25 cellular contexts compared by ENCODE assay signal in the genomic region with DNA sequence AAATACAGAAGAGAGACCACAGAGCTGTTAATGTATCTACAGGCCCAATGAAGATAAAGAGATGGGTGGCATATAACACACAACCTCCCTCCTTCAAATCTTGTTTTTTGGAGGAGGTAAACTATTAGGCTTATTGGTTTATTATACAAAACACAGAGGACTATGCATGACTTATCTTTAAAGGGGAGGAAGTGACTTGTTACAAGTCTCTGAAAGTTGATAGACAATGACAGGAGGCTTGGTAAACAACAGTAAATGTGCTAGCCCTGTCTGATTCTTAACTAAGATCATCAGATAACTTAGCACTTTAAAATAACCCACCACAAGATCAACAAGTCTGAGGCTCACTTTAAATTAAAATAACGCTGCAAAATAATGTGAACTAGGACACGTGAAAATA.
"Had no signal": no experiment of that assay in that cellular context is flagged by ENCODE, and none has a peak within 500 bp of the region (broad histone marks: within the 10 kb centered on the region; RNA-seq: fewer than 3 reads in every experiment).

No MANE protein-coding gene starts in this region.

- H3K27me3 ChIP-seq: brain microvascular endothelial cell, spleen, suprapubic skin, tibial artery, upper lobe of right lung had no signal

- H3K27ac ChIP-seq: brain microvascular endothelial cell, spleen, suprapubic skin, tibial artery, upper lobe of right lung had no signal

- H3K9me3 ChIP-seq: spleen, suprapubic skin, tibial artery, upper lobe of right lung had no signal

- H3K27ac Mint-ChIP-seq: activated T-cell treated with anti-CD3 and anti-CD28 coated beads, Interleukin-2, amount 50 U/mL, for 72 hours; mesothelial cell of epicardium had no signal

- ATAC-seq: activated T-cell treated with anti-CD3 and anti-CD28 coated beads, Interleukin-2, amount 50 U/mL, for 72 hours; left colon; naive thymus-derived CD8-positive, alpha-beta T cell; right cardiac atrium; upper lobe of right lung had no signal

- H3K4me1 ChIP-seq: suprapubic skin, tibial artery, upper lobe of right lung had no signal

- DNase-seq: activated CD4-positive, alpha-beta T cell treated with anti-CD3 and anti-CD28 coated beads, Interleukin-2, amount 50 U/mL, for 1 hour; activated naive CD4-positive, alpha-beta T cell; activated T-cell treated with anti-CD3 and anti-CD28 coated beads for 4 hours; activated T-cell treated with anti-CD3 and anti-CD28 coated beads, Interleukin-2, amount 50 U/mL, for 72 hours; amniotic stem cell; brain microvascular endothelial cell; cortex of kidney; foreskin fibroblast; head of caudate nucleus; hippocampal formation; left colon; mammary epithelial cell; naive thymus-derived CD8-positive, alpha-beta T cell; right cardiac atrium; spleen; stimulated activated naive CD4-positive, alpha-beta T cell; T-helper 9 cell; tibial artery; upper lobe of right lung had no signal

- H3K27me3 Mint-ChIP-seq: naive thymus-derived CD8-positive, alpha-beta T cell had no signal

- FAIRE-seq: astrocyte, endothelial cell of umbilical vein, keratinocyte, TTC549 had no signal

- H3K4me3 ChIP-seq: spleen, suprapubic skin, tibial artery, upper lobe of right lung had no signal

- H3K4me3 Mint-ChIP-seq: activated T-cell treated with anti-CD3 and anti-CD28 coated beads, Interleukin-2, amount 50 U/mL, for 72 hours; mesothelial cell of epicardium; naive thymus-derived CD8-positive, alpha-beta T cell had no signal

- H3K36me3 ChIP-seq: brain microvascular endothelial cell, spleen, suprapubic skin, tibial artery, upper lobe of right lung had no signal

- H3K9me3 Mint-ChIP-seq: mesothelial cell of epicardium had no signal
